ENCODE assay signal across 27 cellular contexts in the genomic region with DNA sequence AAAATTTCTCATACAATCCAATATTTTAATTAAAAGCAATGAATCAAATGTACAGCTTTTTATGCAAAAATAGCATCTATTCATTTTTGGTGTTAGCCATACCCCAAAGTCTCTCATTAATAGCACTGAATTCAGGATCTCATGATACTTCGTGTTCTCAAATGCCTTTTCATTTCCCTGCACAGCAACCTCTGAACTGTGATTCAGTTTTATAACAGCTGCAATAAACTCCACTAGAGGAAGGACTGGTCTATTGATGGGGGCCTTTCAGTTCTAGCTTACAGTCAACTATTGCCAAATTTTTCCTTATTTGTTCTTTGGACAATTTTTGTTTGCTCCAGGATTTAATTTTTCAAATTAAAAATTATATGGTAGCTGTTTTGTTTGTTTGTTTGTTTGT.
"Had no signal": no experiment of that assay in that cellular context is flagged by ENCODE, and none has a peak within 500 bp of the region (broad histone marks: within the 10 kb centered on the region; RNA-seq: fewer than 3 reads in every experiment).

No MANE protein-coding gene starts in this region.

- ATAC-seq: foreskin keratinocyte; gastroesophageal sphincter; heart left ventricle; left cardiac atrium; lower lobe of right lung; natural killer cell; stimulated activated naive B cell treated with anti-CD40 and anti-IgM and Interleukin-4, amounts not matched to agents 10 μg/mL and 1 μg/mL and 100 μg/mL, for 72 hours; upper lobe of right lung had no signal

- H3K27me3 ChIP-seq: esophagus muscularis mucosa, gastroesophageal sphincter, heart left ventricle, right atrium auricular region, sigmoid colon, tibial nerve, upper lobe of right lung, uterus had no signal

- H3K4me3 ChIP-seq: esophagus muscularis mucosa, gastroesophageal sphincter, heart left ventricle, left ventricle myocardium inferior, lower lobe of right lung, prostate gland, right atrium auricular region, sigmoid colon, skin epidermis, thoracic aorta, tibial nerve, upper lobe of right lung, uterus had no signal

- H3K27ac Mint-ChIP-seq: dendritic cell treated with granulocyte-macrophage colony-stimulating factor and Interleukin-4, amounts not matched to agents 40 ng/mL and 50 ng/mL, for 4 days; natural killer cell; stimulated activated naive B cell treated with anti-CD40 and anti-IgM and Interleukin-4, amounts not matched to agents 10 μg/mL and 1 μg/mL and 100 μg/mL, for 72 hours; stimulated activated naive CD8-positive, alpha-beta T cell treated with anti-CD3 and anti-CD28 coated beads, Interleukin-15, Interleukin-2, amounts not matched to agents 100 ng/mL and 50 ng/mL, for 24 hours had no signal

- H2AFZ ChIP-seq: parathyroid adenoma had no signal

- DNase-seq: cerebellar nuclear complex; effector CD8-positive, alpha-beta T cell; endodermal cell; foreskin keratinocyte; heart left ventricle; hippocampal formation; left cardiac atrium; left ventricle myocardium inferior; lower lobe of right lung; natural killer cell; occipital lobe; sigmoid colon; stimulated activated CD4-positive, alpha-beta T cell treated with anti-CD3 and anti-CD28 coated beads, Interleukin-15, amount 100 ng/mL, for 24 hours; stimulated activated CD4-positive, alpha-beta T cell treated with anti-CD3 and anti-CD28 coated beads, Interleukin-2, amount 100 ng/mL, for 48 hours; stimulated activated naive B cell treated with anti-CD40 and anti-IgM and Interleukin-4, amounts not matched to agents 10 μg/mL and 1 μg/mL and 100 μg/mL, for 72 hours; upper lobe of right lung; uterus had no signal

- H3K9ac ChIP-seq: parathyroid adenoma had no signal

- H3K4me3 Mint-ChIP-seq: dendritic cell treated with granulocyte-macrophage colony-stimulating factor and Interleukin-4, amounts not matched to agents 40 ng/mL and 50 ng/mL, for 4 days; endodermal cell; natural killer cell; stimulated activated naive B cell treated with anti-CD40 and anti-IgM and Interleukin-4, amounts not matched to agents 10 μg/mL and 1 μg/mL and 100 μg/mL, for 72 hours; stimulated activated naive CD8-positive, alpha-beta T cell treated with anti-CD3 and anti-CD28 coated beads, Interleukin-15, Interleukin-2, amounts not matched to agents 100 ng/mL and 50 ng/mL, for 24 hours had no signal

- H3K4me1 ChIP-seq: parathyroid adenoma, prostate gland had no signal

- H3K36me3 ChIP-seq: esophagus muscularis mucosa, gastroesophageal sphincter, heart left ventricle, left ventricle myocardium inferior, lower lobe of right lung, prostate gland, right atrium auricular region, sigmoid colon, thoracic aorta, tibial nerve, upper lobe of right lung, uterus had no signal

- H3K9me3 ChIP-seq: lower lobe of right lung, prostate gland, upper lobe of right lung had no signal

- H3K36me3 Mint-ChIP-seq: natural killer cell had no signal

- H3K27ac ChIP-seq: esophagus muscularis mucosa, foreskin keratinocyte, gastroesophageal sphincter, heart left ventricle, left ventricle myocardium inferior, lower lobe of right lung, parathyroid adenoma, prostate gland, right atrium auricular region, sigmoid colon, skin epidermis, thoracic aorta, tibial nerve, upper lobe of right lung had no signal

- H3K79me2 ChIP-seq: parathyroid adenoma had no signal

- H3K27me3 Mint-ChIP-seq: dendritic cell treated with granulocyte-macrophage colony-stimulating factor and Interleukin-4, amounts not matched to agents 40 ng/mL and 50 ng/mL, for 4 days; stimulated activated naive CD8-positive, alpha-beta T cell treated with anti-CD3 and anti-CD28 coated beads, Interleukin-15, Interleukin-2, amounts not matched to agents 100 ng/mL and 50 ng/mL, for 24 hours had no signal

- H3K9me3 Mint-ChIP-seq: dendritic cell treated with granulocyte-macrophage colony-stimulating factor and Interleukin-4, amounts not matched to agents 40 ng/mL and 50 ng/mL, for 4 days; natural killer cell; stimulated activated naive CD8-positive, alpha-beta T cell treated with anti-CD3 and anti-CD28 coated beads, Interleukin-15, Interleukin-2, amounts not matched to agents 100 ng/mL and 50 ng/mL, for 24 hours had no signal
